In the genomic region with DNA sequence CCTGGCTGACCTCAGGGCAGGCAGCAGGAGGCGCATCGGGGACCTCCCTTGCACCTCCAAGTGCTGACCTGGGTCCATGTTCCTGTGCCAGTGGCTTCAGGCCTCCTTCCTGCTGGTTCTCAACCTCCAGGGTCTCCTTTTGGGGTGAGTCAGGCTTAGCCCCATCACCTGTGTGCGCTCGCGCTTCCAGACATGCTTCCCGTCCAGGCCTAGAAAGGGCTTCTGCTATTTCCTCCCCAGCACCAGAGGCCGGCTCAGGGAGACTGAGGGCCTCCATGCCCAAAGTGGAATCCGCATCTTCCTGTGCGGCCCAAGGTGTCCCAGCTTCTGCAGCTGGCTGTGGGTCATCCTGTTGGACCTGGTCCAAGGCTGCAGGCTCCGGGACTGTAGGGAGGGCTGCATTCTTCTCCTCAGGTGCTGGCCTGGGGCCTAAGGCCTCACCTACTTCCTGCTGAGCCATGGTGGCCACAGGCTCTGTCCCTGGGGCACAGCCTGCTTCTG, we compare ENCODE assay signal across 20 cellular contexts. TPM values are rescaled to one million over a fixed set of nuclear protein-coding genes. Genes with fewer than 3 reads are reported as not detected.
A peak's percentile ranks its signal among the peaks of the same experiment; 100 is the strongest.
DNase-seq lines count a peak whose midpoint lies in the region; ATAC-seq and TF ChIP-seq lines count a peak whose summit lies in the region.
"Had no signal": no experiment of that assay in that cellular context is flagged by ENCODE, and none has a peak within 500 bp of the region (broad histone marks: within the 10 kb centered on the region; RNA-seq: fewer than 3 reads in every experiment).

No MANE protein-coding gene starts in this region.

- H3K27me3 ChIP-seq in Panc1 (ENCODE audit: control insufficient read depth, insufficient read depth, low read length) (no peaks in the 10 kb centered on the region), mesenchymal stem cell (ENCODE audit: control insufficient read depth in 1 of 2, insufficient read depth in 1 of 2, low read length in 2 of 2) (no peaks in the 10 kb centered on the region)
- H3K27me3 ChIP-seq: vagina had no signal

- no peaks in the 10 kb centered on the region for H3K9me3 Mint-ChIP-seq in stimulated activated naive B cell treated with anti-CD40 and anti-IgM and Interleukin-4, amounts not matched to agents 10 μg/mL and 1 μg/mL and 100 μg/mL, for 72 hours
- H3K9me3 Mint-ChIP-seq: activated naive CD4-positive, alpha-beta T cell treated with anti-CD3 and anti-CD28 coated beads, Interleukin-2, amount 10 ng/mL, durations not matched to agents 7 days and 5 days; natural killer cell had no signal

- peaks cover 0 to under 1% of the 10 kb centered on the region in 2 donors for H3K27me3 Mint-ChIP-seq in stimulated activated naive B cell treated with anti-CD40 and anti-IgM and Interleukin-4, amounts not matched to agents 10 μg/mL and 1 μg/mL and 100 μg/mL, for 72 hours

- in situ Hi-C loops in Panc1 (cut with HindIII; ENCODE audit: low pct_unique_long_range_greater_than_20kb, low sequenced_read_pairs): no loop called here

- ATAC-seq in Panc1 (peak; percentile 1; the same call in 1 of the 2 replicates), esophagus mucosa (peak; percentile 3), HG02981 (IDR thresholded peaks at IDR 0.05; ENCODE audit: unreplicated experiment) (no peak)
- no peak for ATAC-seq in stimulated activated naive B cell treated with anti-CD40 and anti-IgM and Interleukin-4, amounts not matched to agents 10 μg/mL and 1 μg/mL and 100 μg/mL, for 72 hours (replicated peaks)
- ATAC-seq: natural killer cell had no signal

- H2AK5ac ChIP-seq in mesenchymal stem cell (ENCODE audit: low read length, severe bottlenecking): no peak overlapping the region

- H3K4me1 ChIP-seq in Panc1 (ENCODE audit: control insufficient read depth, insufficient read depth, low read length) (no peaks in the 10 kb centered on the region), mesenchymal stem cell (ENCODE audit: control insufficient read depth, insufficient read depth, low read depth, low read length) (peaks cover 12% of the 10 kb centered on the region)
- H3K4me1 ChIP-seq: parathyroid adenoma had no signal

- DNase-seq in activated effector memory CD4-positive, alpha-beta T cell treated with anti-CD3 and anti-CD28 coated beads, Interleukin-2, amount 50 U/mL, for 16 hours: peak; percentile 59
- no peak for DNase-seq in activated effector memory CD4-positive, alpha-beta T cell treated with Interleukin-2 at 50 U/mL for 16 hours
- DNase-seq in Panc1 (ENCODE audit: low read depth, low spot score): no peak
- no peak for DNase-seq in stimulated activated naive B cell treated with anti-CD40 and anti-IgM and Interleukin-4, amounts not matched to agents 10 μg/mL and 1 μg/mL and 100 μg/mL, for 72 hours
- DNase-seq in NCI-H345 (lab: John Stamatoyannopoulos, UW): no peak
- DNase-seq in mesenchymal stem cell: no peak
- DNase-seq: activated naive CD4-positive, alpha-beta T cell treated with anti-CD3 and anti-CD28 coated beads, Interleukin-2, amount 10 ng/mL, durations not matched to agents 7 days and 5 days; cortex of kidney; foreskin fibroblast; kidney glomerular epithelial cell; natural killer cell; NCI-H1417 treated with DMSO at 0.1 percent for 48 hours; NCI-H2171; OCI-M1 had no signal

- 89% methylated on average over 10 of the region's 10 CpGs for WGBS in mesenchymal stem cell

- no peak overlapping the region for H3K18ac ChIP-seq in mesenchymal stem cell (ENCODE audit: low read depth in 1 of 2, low read length in 2 of 2)

- peaks cover 0 to 7% of the 10 kb centered on the region in 2 donors for H3K36me3 Mint-ChIP-seq in stimulated activated naive B cell treated with anti-CD40 and anti-IgM and Interleukin-4, amounts not matched to agents 10 μg/mL and 1 μg/mL and 100 μg/mL, for 72 hours
- H3K36me3 Mint-ChIP-seq: activated naive CD4-positive, alpha-beta T cell treated with anti-CD3 and anti-CD28 coated beads, Interleukin-2, amount 10 ng/mL, durations not matched to agents 7 days and 5 days; natural killer cell had no signal

- H3K4ac ChIP-seq in mesenchymal stem cell (ENCODE audit: low read depth in 1 of 2, low read length in 2 of 2): no peak overlapping the region

- H4K91ac ChIP-seq in mesenchymal stem cell (ENCODE audit: low read length): no peak overlapping the region

- H3K79me1 ChIP-seq in mesenchymal stem cell (replicated peaks; ENCODE audit: low read length, poor library complexity, severe bottlenecking): peaks cover 2% of the 10 kb centered on the region

- H2BK15ac ChIP-seq in mesenchymal stem cell (ENCODE audit: low read depth, poor library complexity, severe bottlenecking): no peak overlapping the region

- no peak overlapping the region for H2BK120ac ChIP-seq in mesenchymal stem cell (ENCODE audit: low read depth, low read length)

- no peak overlapping the region for H3K9ac ChIP-seq in mesenchymal stem cell (ENCODE audit: low read length)
- H3K9ac ChIP-seq: parathyroid adenoma had no signal

- no peak overlapping the region for H2BK5ac ChIP-seq in mesenchymal stem cell (ENCODE audit: low read depth, low read length, poor library complexity, severe bottlenecking)

- H3K27ac Mint-ChIP-seq in stimulated activated naive B cell treated with anti-CD40 and anti-IgM and Interleukin-4, amounts not matched to agents 10 μg/mL and 1 μg/mL and 100 μg/mL, for 72 hours: peak overlapping the region; percentile 57
- H3K27ac Mint-ChIP-seq: activated naive CD4-positive, alpha-beta T cell treated with anti-CD3 and anti-CD28 coated beads, Interleukin-2, amount 10 ng/mL, durations not matched to agents 7 days and 5 days; natural killer cell had no signal

- intact Hi-C loops in Panc1 (cut with micrococcal nuclease; ENCODE audit: unreplicated experiment): no loop called here

- no peak overlapping the region for H3K23ac ChIP-seq in mesenchymal stem cell (ENCODE audit: low read length in 2 of 2)

- H3K4me1 Mint-ChIP-seq in stimulated activated naive B cell treated with anti-CD40 and anti-IgM and Interleukin-4, amounts not matched to agents 10 μg/mL and 1 μg/mL and 100 μg/mL, for 72 hours: peaks cover 10 to 17% of the 10 kb centered on the region in 2 donors
- H3K4me1 Mint-ChIP-seq: activated naive CD4-positive, alpha-beta T cell treated with anti-CD3 and anti-CD28 coated beads, Interleukin-2, amount 10 ng/mL, durations not matched to agents 7 days and 5 days had no signal

- H2BK12ac ChIP-seq in mesenchymal stem cell (ENCODE audit: low read length in 2 of 2): no peak overlapping the region

- POLR2A ChIA-PET in Panc1 (lab: Charles Lee): no interaction called here

- H3K4me3 ChIP-seq in Panc1 (ENCODE audit: low read depth in 2 of 2, low read length in 2 of 2): no peak overlapping the region
- H3K4me3 ChIP-seq in mesenchymal stem cell (ENCODE audit: insufficient read depth in 1 of 2, low read depth in 1 of 2, low read length in 2 of 2): no peak overlapping the region
- H3K4me3 ChIP-seq: vagina had no signal

- H3K4me3 Mint-ChIP-seq in stimulated activated naive B cell treated with anti-CD40 and anti-IgM and Interleukin-4, amounts not matched to agents 10 μg/mL and 1 μg/mL and 100 μg/mL, for 72 hours: no peak overlapping the region
- H3K4me3 Mint-ChIP-seq: activated naive CD4-positive, alpha-beta T cell treated with anti-CD3 and anti-CD28 coated beads, Interleukin-2, amount 10 ng/mL, durations not matched to agents 7 days and 5 days; natural killer cell had no signal

- H4K8ac ChIP-seq in mesenchymal stem cell (ENCODE audit: low read length): no peak overlapping the region

- H3K36me3 ChIP-seq in Panc1 (ENCODE audit: control insufficient read depth, insufficient read depth, low read length): no peaks in the 10 kb centered on the region
- peaks cover 6 to 54% of the 10 kb centered on the region in 2 experiments for H3K36me3 ChIP-seq in mesenchymal stem cell (ENCODE audit: control insufficient read depth in 1 of 2, insufficient read depth in 2 of 2, low read depth in 1 of 2, low read length in 2 of 2)
- H3K36me3 ChIP-seq: vagina had no signal

- H3K4me2 ChIP-seq in mesenchymal stem cell (ENCODE audit: low read length, poor library complexity, severe bottlenecking): no peak overlapping the region

- no peak overlapping the region for H3K14ac ChIP-seq in mesenchymal stem cell (ENCODE audit: low read length in 2 of 2)

- H3K9me3 ChIP-seq in Panc1 (ENCODE audit: control insufficient read depth, insufficient read depth, low read depth, low read length): no peaks in the 10 kb centered on the region
- H3K9me3 ChIP-seq in mesenchymal stem cell (ENCODE audit: control insufficient read depth, low read length): no peaks in the 10 kb centered on the region
- H3K9me3 ChIP-seq: vagina had no signal

- H3K27ac ChIP-seq in Panc1 (ENCODE audit: low read length) (no peak overlapping the region), mesenchymal stem cell (ENCODE audit: low read length, poor library complexity, severe bottlenecking) (no peak overlapping the region)
- H3K27ac ChIP-seq: C4-2B, parathyroid adenoma, vagina had no signal

- no peak overlapping the region for H2AFZ ChIP-seq in mesenchymal stem cell (ENCODE audit: low read depth, low read length)
- H2AFZ ChIP-seq: parathyroid adenoma had no signal

- no peak for TF ChIP-seq CTCF in Panc1 (IDR thresholded peaks at IDR 0.05)

- CTCF ChIA-PET in Panc1 (lab: Charles Lee): no interaction called here

- BruUV-seq in Panc1 (replicated peaks; lab: Mats Ljungman, UMichigan): no TSS peak

RNA-seq across cellular contexts. Expression of a gene that starts 5.9 kb away (rescaled TPM):
- total RNA-seq in Panc1 (2021; ENCODE audit: unreplicated experiment) (5.3 TPM), esophagus mucosa (0.20 TPM)
- polyA plus RNA-seq in Panc1 (2012; ENCODE audit: insufficient read length): 9.7 TPM
- polyA plus RNA-seq in mesenchymal stem cell (2013, experiment 1 of 2): 5.6 TPM
- 5.5 TPM for polyA plus RNA-seq in mesenchymal stem cell (2013, experiment 2 of 2)
- total RNA-seq: G401 had no signal

RNA-seq across cellular contexts. Expression of a gene that starts 28.6 kb away (rescaled TPM):
- total RNA-seq in Panc1 (2021; ENCODE audit: unreplicated experiment) (149 TPM), esophagus mucosa (51.9 TPM)
- polyA plus RNA-seq in Panc1 (2012; ENCODE audit: insufficient read length): 143 TPM
- polyA plus RNA-seq in mesenchymal stem cell (2013, experiment 1 of 2): 33.6 TPM
- polyA plus RNA-seq in mesenchymal stem cell (2013, experiment 2 of 2): 33.0 TPM

Comparison
In these comparisons a context has a peak if more than half of its experiments do, and no peak if none do; other contexts are left out.
1. ATAC-seq: peak in Panc1 (single experiment) and esophagus mucosa (single experiment); none in stimulated activated naive B cell treated with anti-CD40 and anti-IgM and Interleukin-4, amounts not matched to agents 10 μg/mL and 1 μg/mL and 100 μg/mL, for 72 hours (0 of 2) and HG02981 (single experiment).